Comparison of ENCODE assay signal across 8 cellular contexts in the genomic region with DNA sequence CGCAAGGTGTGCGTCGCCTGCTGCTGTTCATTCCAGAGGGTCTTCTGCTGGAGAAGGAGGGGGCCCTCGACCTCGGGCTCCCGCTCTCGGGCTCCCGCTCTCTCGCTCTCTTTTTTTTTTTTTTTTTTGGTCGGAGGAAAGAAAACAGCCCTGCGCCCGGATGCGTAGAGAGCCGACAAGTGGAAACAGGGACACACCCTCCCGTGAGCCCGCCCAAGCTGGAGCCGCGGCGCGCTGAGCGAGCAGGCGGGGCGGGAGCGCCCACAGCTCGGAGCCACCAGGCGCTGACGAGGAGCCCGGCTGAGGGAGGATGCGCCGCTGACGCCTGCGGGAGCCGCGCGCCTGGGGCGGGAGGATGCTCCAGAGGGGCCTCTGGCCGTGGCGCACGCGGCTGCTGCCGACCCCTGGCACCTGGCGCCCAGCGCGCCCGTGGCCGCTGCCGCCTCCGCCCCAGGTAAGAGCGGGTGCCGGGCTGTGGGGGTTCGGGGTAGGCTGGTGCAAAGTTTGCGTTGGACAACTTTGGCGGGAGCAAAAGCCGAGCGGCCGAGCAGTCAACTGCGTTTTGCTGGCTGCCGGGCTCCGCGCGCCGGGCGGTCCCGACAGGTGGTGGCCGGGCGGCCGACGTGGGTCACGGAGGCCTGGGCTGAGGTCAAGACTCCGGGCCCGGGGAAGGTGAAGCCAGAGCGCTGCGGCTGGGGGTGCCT. TPM values are rescaled to one million over a fixed set of nuclear protein-coding genes. Genes with fewer than 3 reads are reported as not detected.
A peak's percentile ranks its signal among the peaks of the same experiment; 100 is the strongest.
DNase-seq lines count a peak whose midpoint lies in the region; ATAC-seq and TF ChIP-seq lines count a peak whose summit lies in the region.

A gene with protein sequence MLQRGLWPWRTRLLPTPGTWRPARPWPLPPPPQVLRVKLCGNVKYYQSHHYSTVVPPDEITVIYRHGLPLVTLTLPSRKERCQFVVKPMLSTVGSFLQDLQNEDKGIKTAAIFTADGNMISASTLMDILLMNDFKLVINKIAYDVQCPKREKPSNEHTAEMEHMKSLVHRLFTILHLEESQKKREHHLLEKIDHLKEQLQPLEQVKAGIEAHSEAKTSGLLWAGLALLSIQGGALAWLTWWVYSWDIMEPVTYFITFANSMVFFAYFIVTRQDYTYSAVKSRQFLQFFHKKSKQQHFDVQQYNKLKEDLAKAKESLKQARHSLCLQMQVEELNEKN (plus strand): TSS at position 264 of the 704 bp plus-strand sequence. CDS start 92 bp downstream, at position 356.

- peak; percentile 94 for ATAC-seq in HG03432 (IDR thresholded peaks at IDR 0.05; ENCODE audit: unreplicated experiment)

- DNase-seq in BE2C = peak; percentile 72
- peak; percentile 91 for DNase-seq in GM19238 (ENCODE audit: insufficient read length, low spot score)
- DNase-seq in NCI-H69 (lab: John Stamatoyannopoulos, UW) = peak; percentile 90
- DNase-seq in activated CD4-positive, alpha-beta T cell treated with anti-CD3 and anti-CD28 coated beads, Interleukin-2, amount 50 U/mL, for 4 hours = peak; percentile 87 to 90
- peak; percentile 86 to 97 for DNase-seq in lower leg skin (ENCODE audit: low spot score in 2 of 2)
- peak; percentile 81 to 91 for DNase-seq in stimulated activated CD4-positive, alpha-beta T cell treated with anti-CD3 and anti-CD28 coated beads, Interleukin-4, amount 100 ng/mL, for 48 hours (ENCODE audit: low read depth in 2 of 2)

- no peak for TF ChIP-seq POLR2A in lower leg skin (IDR thresholded peaks at IDR 0.05)

- H3K4me3 ChIP-seq in BE2C (ENCODE audit: low read depth, low read length) = peak within 1 kb of the TSS; percentile 55
- H3K4me3 ChIP-seq in duodenal mucosa (ENCODE audit: low read depth in 1 of 2, low read length in 2 of 2) = peak within 1 kb of the TSS; percentile 86 to 89
- peak within 1 kb of the TSS; percentile 78 for H3K4me3 ChIP-seq in lower leg skin (ENCODE audit: low read depth, poor library complexity, severe bottlenecking)

- TF ChIP-seq CTCF in BE2C (IDR thresholded peaks at IDR 0.05; ENCODE audit: low read depth, low read length) (no peak), lower leg skin (IDR thresholded peaks at IDR 0.05) (no peak)

- H3K27ac ChIP-seq in duodenal mucosa (ENCODE audit: low read depth, low read length) = peak within 1 kb of the TSS; percentile 79

- peaks cover 36% of the 10 kb centered on the region for H3K27me3 ChIP-seq in BE2C
- H3K27me3 ChIP-seq in duodenal mucosa (ENCODE audit: control insufficient read depth in 1 of 2, insufficient read depth in 2 of 2, low read length in 2 of 2) = no peaks in the 10 kb centered on the region

- H3K4me1 ChIP-seq in BE2C = no peaks in the 10 kb centered on the region
- peaks cover 5 to 10% of the 10 kb centered on the region in 2 donors for H3K4me1 ChIP-seq in duodenal mucosa (ENCODE audit: control insufficient read depth in 1 of 2, insufficient read depth in 2 of 2, low read length in 2 of 2)

- H3K36me3 ChIP-seq in BE2C (no peaks in the 10 kb centered on the region), duodenal mucosa (ENCODE audit: control insufficient read depth in 1 of 2, insufficient read depth in 2 of 2, low read length in 2 of 2) (no peaks in the 10 kb centered on the region)

- 0% methylated on average over 19 to 30 of the region's 73 CpGs for WGBS in lower leg skin, 2 donors

- intact Hi-C loops in lower leg skin (cut with DNase I; ENCODE audit: low total_unique reads) = no loop called here

- H3K9ac ChIP-seq in duodenal mucosa (ENCODE audit: low read depth in 1 of 2, low read length in 2 of 2) = peak within 1 kb of the TSS; percentile 48 to 78

- H3K9me3 ChIP-seq in BE2C (no peaks in the 10 kb centered on the region), duodenal mucosa (ENCODE audit: control insufficient read depth in 1 of 2, low read length in 2 of 2) (peaks cover 0 to 2% of the 10 kb centered on the region in 2 donors)

RNA-seq across cellular contexts. Expression of the gene that starts here (rescaled TPM):
- not detected for polyA plus RNA-seq in BE2C (2012; ENCODE audit: insufficient read depth, insufficient read length, low read depth)
- total RNA-seq in lower leg skin = 10 to 100 TPM; 11.8 to 84.9 (median 45.9) TPM

Comparison
In these comparisons a context has a peak if more than half of its experiments do, and no peak if none do; other contexts are left out.
1. Peak in every context shown above with its lines: DNase-seq, ATAC-seq, H3K4me3 ChIP-seq and H3K27ac ChIP-seq.